8 cellular contexts compared by ENCODE assay signal in the genomic region with DNA sequence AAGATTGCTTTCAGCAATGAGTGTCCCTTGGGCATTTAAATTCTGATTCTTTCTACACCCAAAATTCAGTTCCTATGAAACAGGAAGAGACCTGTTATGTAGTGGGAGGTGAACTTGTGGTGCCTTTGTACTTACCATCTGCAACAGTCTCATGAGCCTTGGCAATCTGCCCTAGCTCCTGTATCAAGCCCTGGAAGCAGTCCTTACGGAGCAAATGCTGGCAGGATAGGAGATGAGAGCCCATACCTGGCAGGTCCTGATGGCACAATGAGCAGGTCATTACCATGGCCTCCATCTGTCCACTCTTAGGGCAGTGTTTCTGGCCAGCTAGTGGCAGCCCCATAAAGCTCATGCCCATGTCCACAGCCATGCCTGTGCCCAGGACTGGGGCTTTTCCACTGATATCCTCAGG. TPM values are rescaled to one million over a fixed set of nuclear protein-coding genes. Genes with fewer than 3 reads are reported as not detected.
A peak's percentile ranks its signal among the peaks of the same experiment; 100 is the strongest.
DNase-seq lines count a peak whose midpoint lies in the region; ATAC-seq and TF ChIP-seq lines count a peak whose summit lies in the region.

No MANE protein-coding gene starts in this region.

- POLR2A ChIA-PET in OCI-LY7 (lab: Charles Lee) = interaction anchor here (1.6 kb wide), 1 partner anchor 10 kb away, joined by 4 read pairs; the partner anchor contains the start of genes RPL27A and TRIM66

- H3K9me3 ChIP-seq in tibial nerve (no peaks in the 10 kb centered on the region), OCI-LY7 (ENCODE audit: low read length) (no peaks in the 10 kb centered on the region)

- no peaks in the 10 kb centered on the region for H3K9me2 ChIP-seq in OCI-LY7 (ENCODE audit: insufficient read depth, low read length)

- TF ChIP-seq EP300 in tibial nerve (IDR thresholded peaks at IDR 0.05) = no peak

- H3K4me3 ChIP-seq in brain microvascular endothelial cell (ENCODE audit: low read depth, low read length) = no peak overlapping the region
- no peak overlapping the region for H3K4me3 ChIP-seq in tibial nerve
- H3K4me3 ChIP-seq in OCI-LY7 (ENCODE audit: low read depth, low read length, poor library complexity, severe bottlenecking) = no peak overlapping the region

- CTCF ChIA-PET in OCI-LY7 (lab: Charles Lee; ENCODE audit: unreplicated experiment) = no interaction called here

- WGBS in tibial nerve, 2 donors = 0% methylated on average over 1 of the region's 1 CpG

- no peaks in the 10 kb centered on the region for H3K27me3 ChIP-seq in brain microvascular endothelial cell (replicated peaks)
- H3K27me3 ChIP-seq in tibial nerve = no peaks in the 10 kb centered on the region

- in situ Hi-C loops in brain microvascular endothelial cell (cut with HindIII; ENCODE audit: low pct_ligation_motif_present, low sequenced_read_pairs) = no loop called here

- H3K27ac ChIP-seq in brain microvascular endothelial cell (peak overlapping the region; percentile 82), tibial nerve (peak overlapping the region in 3 of 4 donors; percentile 38 to 89 (median 70)), OCI-LY7 (ENCODE audit: low read depth, low read length, poor library complexity, severe bottlenecking) (no peak overlapping the region)

- H3K36me3 ChIP-seq in brain microvascular endothelial cell (replicated peaks) (no peaks in the 10 kb centered on the region), tibial nerve (peaks cover 0 to 52% (median 0%) of the 10 kb centered on the region in 3 donors), OCI-LY7 (ENCODE audit: insufficient read depth, low read length) (peaks cover 44% of the 10 kb centered on the region)

- DNase-seq in NCI-H146 (lab: John Stamatoyannopoulos, UW) (peak; percentile 43), NCI-H146 treated with DMSO at 0.1 percent for 48 hours (lab: John Stamatoyannopoulos, UW; ENCODE audit: unreplicated experiment) (no peak), brain microvascular endothelial cell (peak; percentile 80), left lobe of liver (ENCODE audit: low spot score) (no peak), tibial nerve (ENCODE audit: low spot score in 2 of 2) (peak in 1 of 2 donors; percentile 45), OCI-LY7 (ENCODE audit: low spot score) (no peak)
- DNase-seq in stimulated activated CD4-positive, alpha-beta T cell treated with anti-CD3 and anti-CD28 coated beads, Interleukin-2, amount 100 ng/mL, for 48 hours = no peak

- ATAC-seq in left lobe of liver = peak; percentile 67
- ATAC-seq in GM18858 (IDR thresholded peaks at IDR 0.05; ENCODE audit: unreplicated experiment) = no peak

- no peaks in the 10 kb centered on the region for H3K79me2 ChIP-seq in OCI-LY7 (ENCODE audit: insufficient read depth, low read depth, low read length)

- no peak overlapping the region for H2AFZ ChIP-seq in OCI-LY7 (ENCODE audit: low read length)

- intact Hi-C loops in OCI-LY7 (cut with micrococcal nuclease; ENCODE audit: unreplicated experiment) = no loop called here

- no peak for TF ChIP-seq CTCF in brain microvascular endothelial cell (IDR thresholded peaks at IDR 0.05; ENCODE audit: low read depth, low read length, missing control alignments)
- TF ChIP-seq CTCF in tibial nerve (IDR thresholded peaks at IDR 0.05) = no peak
- no peak for TF ChIP-seq CTCF in OCI-LY7 (conservative IDR thresholded peaks at IDR 0.05; ENCODE audit: low read length)

- TF ChIP-seq POLR2A in tibial nerve (IDR thresholded peaks at IDR 0.05) = no peak

- H3K4me1 ChIP-seq in tibial nerve (peaks cover 0 to 18% (median 8%) of the 10 kb centered on the region in 4 donors), OCI-LY7 (ENCODE audit: insufficient read depth, low read length, poor library complexity, severe bottlenecking) (no peaks in the 10 kb centered on the region)

- no peak overlapping the region for H3K4me2 ChIP-seq in OCI-LY7 (ENCODE audit: low read length)

- BruUV-seq in OCI-LY7 (replicated peaks; lab: Mats Ljungman, UMichigan) = no TSS peak

- H4K20me1 ChIP-seq in OCI-LY7 (ENCODE audit: insufficient read depth, low read length) = no peaks in the 10 kb centered on the region

RNA-seq across cellular contexts. Expression of gene TRIM66, which starts 10.8 kb away (rescaled TPM):
- total RNA-seq in left lobe of liver (13.3 TPM), tibial nerve (10 to 100 TPM in 3 of 4 donors, 1 to 10 TPM in 1; 7.1 to 26.5 (median 16.2) TPM), OCI-LY7 (2022) (19.0 and 20.8 TPM in 2 replicates)
- total RNA-seq in OCI-LY7 (2014; rRNA removed; shearing (Covaris generic)) = 4.4 and 16.4 TPM in 2 replicates

RNA-seq across cellular contexts. Expression of gene RPL27A, which starts 10.9 kb away (rescaled TPM):
- total RNA-seq in left lobe of liver (215 TPM), tibial nerve (100 to 1,000 TPM; 800 to 945 (median 825) TPM), OCI-LY7 (2022) (1,593 and 1,611 TPM in 2 replicates)
- 2,753 and 3,468 TPM in 2 replicates for total RNA-seq in OCI-LY7 (2014; rRNA removed; shearing (Covaris generic))

Comparison
In these comparisons a context has a peak if more than half of its experiments do, and no peak if none do; other contexts are left out.
1. DNase-seq: peak in NCI-H146 (single experiment) and brain microvascular endothelial cell (single experiment); none in NCI-H146 treated with DMSO at 0.1 percent for 48 hours (single experiment), left lobe of liver (single experiment), OCI-LY7 (single experiment) and stimulated activated CD4-positive, alpha-beta T cell treated with anti-CD3 and anti-CD28 coated beads, Interleukin-2, amount 100 ng/mL, for 48 hours (0 of 2).